23 cellular contexts compared by ENCODE assay signal in the genomic region with DNA sequence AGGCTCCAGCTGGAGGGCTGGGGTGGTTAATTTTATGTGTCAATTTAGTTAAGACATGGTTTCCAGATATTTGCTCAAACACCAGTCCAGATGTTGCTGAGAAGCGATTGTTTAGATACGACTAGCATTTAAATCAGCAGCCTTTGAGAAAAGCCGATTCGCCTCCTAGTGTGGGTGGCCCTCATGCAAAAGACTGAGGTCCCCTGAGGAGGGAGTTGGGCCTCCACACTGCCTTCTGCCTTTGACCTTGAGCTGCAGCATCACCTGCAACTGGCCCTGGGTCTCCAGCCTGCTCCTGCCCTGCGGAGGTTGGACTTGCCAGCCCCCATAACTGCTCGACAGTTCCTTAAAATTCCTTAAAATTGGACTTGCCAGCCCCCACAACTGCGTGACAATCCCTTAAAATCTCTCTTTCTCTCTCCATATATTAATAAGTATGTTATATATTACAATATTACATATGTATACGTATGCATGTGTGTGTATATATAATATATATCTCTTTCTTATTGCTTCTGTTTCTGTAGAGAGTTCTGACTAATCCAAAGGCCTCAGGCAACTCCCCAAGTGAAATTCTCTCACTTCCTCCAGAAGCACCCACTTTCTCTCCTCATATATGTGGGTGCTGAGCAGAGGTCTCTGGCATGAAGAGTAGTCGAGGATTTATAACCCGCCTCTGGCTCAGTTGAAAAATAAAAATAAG. TPM values are rescaled to one million over a fixed set of nuclear protein-coding genes. Genes with fewer than 3 reads are reported as not detected.
A peak's percentile ranks its signal among the peaks of the same experiment; 100 is the strongest.
DNase-seq lines count a peak whose midpoint lies in the region; TF ChIP-seq lines count a peak whose summit lies in the region.
"Had no signal": no experiment of that assay in that cellular context is flagged by ENCODE, and none has a peak within 500 bp of the region (broad histone marks: within the 10 kb centered on the region; RNA-seq: fewer than 3 reads in every experiment).

No MANE protein-coding gene starts in this region.

- H3K27ac ChIP-seq in ACC112 (ENCODE audit: low read depth, low read length): peak overlapping the region; percentile 63
- H3K27ac ChIP-seq: pancreas, right lobe of liver, SJCRH30, thoracic aorta had no signal

- H3K4me1 ChIP-seq in ACC112 (ENCODE audit: control insufficient read depth, insufficient read depth, low read length, unreplicated experiment) (peaks cover 50% of the 10 kb centered on the region), BE2C (no peaks in the 10 kb centered on the region)
- H3K4me1 ChIP-seq: pancreas, right lobe of liver had no signal

- H3K36me3 ChIP-seq in ACC112 (ENCODE audit: insufficient read depth, low read length) (0 out of 2 replicates have a peak, but pooled peaks cover 6% of the 10 kb centered on the region), BE2C (no peaks in the 10 kb centered on the region)
- H3K36me3 ChIP-seq: pancreas, right lobe of liver, SJCRH30, thoracic aorta had no signal

- 88 to 93% methylated on average over 10 of the region's 10 CpGs for WGBS in lower leg skin, 2 donors

- H3K27me3 ChIP-seq in ACC112 (ENCODE audit: insufficient read depth, low read length) (no peaks in the 10 kb centered on the region), BE2C (no peaks in the 10 kb centered on the region)
- H3K27me3 ChIP-seq: pancreas, right lobe of liver, SJCRH30 had no signal

- no peak for TF ChIP-seq POLR2A in lower leg skin (IDR thresholded peaks at IDR 0.05)

- no peaks in the 10 kb centered on the region for H3K9me3 ChIP-seq in BE2C
- H3K9me3 ChIP-seq: pancreas, right lobe of liver, SJCRH30, thoracic aorta had no signal

- no peak overlapping the region for H3K4me3 ChIP-seq in ACC112 (ENCODE audit: low read depth, low read length)
- H3K4me3 ChIP-seq in lower leg skin (ENCODE audit: low read depth, poor library complexity, severe bottlenecking): no peak overlapping the region
- H3K4me3 ChIP-seq in BE2C (ENCODE audit: low read depth, low read length): no peak overlapping the region
- H3K4me3 ChIP-seq: pancreas, right lobe of liver, SJCRH30, thoracic aorta had no signal

- intact Hi-C loops in lower leg skin (cut with DNase I; ENCODE audit: low total_unique reads): no loop called here

- H3K79me2 ChIP-seq in ACC112 (ENCODE audit: control insufficient read depth, insufficient read depth, low read length, unreplicated experiment): peaks cover 8% of the 10 kb centered on the region

- DNase-seq in LHCN-M2 (ENCODE audit: low read depth) (peak; percentile 35), lower leg skin (ENCODE audit: low spot score in 2 of 2) (peak; percentile 4 to 72), NK-92 (lab: John Stamatoyannopoulos, UW; ENCODE audit: unreplicated experiment) (no peak), NCI-H748 treated with DMSO at 0.1 percent for 48 hours (lab: John Stamatoyannopoulos, UW) (no peak), BE2C (no peak)
- DNase-seq in stimulated activated CD8-positive, alpha-beta memory T cell treated with anti-CD3 and anti-CD28 coated beads, Interleukin-4, amount 100 ng/mL, for 48 hours: peak; percentile 18
- DNase-seq in stimulated activated CD4-positive, alpha-beta T cell treated with anti-CD3 and anti-CD28 coated beads, Interleukin-15, amount 100 ng/mL, for 24 hours: no peak
- DNase-seq: ACHN; activated CD4-positive, alpha-beta T cell treated with anti-CD3 and anti-CD28 coated beads for 36 hours; activated naive CD4-positive, alpha-beta T cell; amygdala; C1 segment of cervical spinal cord; cortex of kidney; glutamatergic neuron; GOT3; natural killer cell; NCI-H1417; NCI-H510A treated with DMSO at 0.1 percent for 48 hours; SJCRH30 had no signal

- no peak overlapping the region for H2AFZ ChIP-seq in ACC112 (ENCODE audit: low read length, unreplicated experiment)

- no peak for TF ChIP-seq CTCF in lower leg skin (IDR thresholded peaks at IDR 0.05)
- no peak for TF ChIP-seq CTCF in BE2C (IDR thresholded peaks at IDR 0.05; ENCODE audit: low read depth, low read length)

RNA-seq across cellular contexts. Expression of a gene that starts 14.4 kb away (rescaled TPM):
- total RNA-seq in LHCN-M2 (2014; rRNA removed) (4.4 and 5.1 TPM in 2 replicates), lower leg skin (10 to 100 TPM in 1 of 4 donors, 1 to 10 TPM in 3; 3.6 to 10.2 (median 5.9) TPM)
- polyA plus RNA-seq in LHCN-M2 (2012): 7.3 TPM
- not detected for polyA plus RNA-seq in BE2C (2012; ENCODE audit: insufficient read depth, insufficient read length, low read depth)

Comparison
In these comparisons a context has a peak if more than half of its experiments do, and no peak if none do; other contexts are left out.
1. DNase-seq: peak in LHCN-M2 (single experiment), lower leg skin (2 of 2) and stimulated activated CD8-positive, alpha-beta memory T cell treated with anti-CD3 and anti-CD28 coated beads, Interleukin-4, amount 100 ng/mL, for 48 hours (single experiment); none in NK-92 (single experiment), NCI-H748 treated with DMSO at 0.1 percent for 48 hours (single experiment), BE2C (single experiment) and stimulated activated CD4-positive, alpha-beta T cell treated with anti-CD3 and anti-CD28 coated beads, Interleukin-15, amount 100 ng/mL, for 24 hours (single experiment).